ENCODE assay signal across 19 cellular contexts in genomic region chr3:62371735-62372591, GRCh38. TPM values are rescaled to one million over a fixed set of nuclear protein-coding genes. Genes with fewer than 3 reads are reported as not detected.
DNase-seq lines count a peak whose midpoint lies in the region; ATAC-seq, FAIRE-seq and TF ChIP-seq lines count a peak whose summit lies in the region.
"Had no signal": no experiment of that assay in that cellular context is flagged by ENCODE, and none has a peak within 500 bp of the region (broad histone marks: within the 10 kb centered on the region; RNA-seq: fewer than 3 reads in every experiment).

No MANE protein-coding gene starts in this region.

- H3K23ac ChIP-seq in H9 (ENCODE audit: insufficient read length, low read depth, low read length) = no peak overlapping the region

- H4K8ac ChIP-seq in H9 (replicated peaks; ENCODE audit: insufficient read length, low read depth, low read length) = no peak overlapping the region

- H2BK12ac ChIP-seq in H9 (ENCODE audit: insufficient read length, low read depth, low read length) = no peak overlapping the region

- DNase-seq in Calu3 = peak; percentile 1
- peak; percentile 53 for DNase-seq in H9
- DNase-seq in endothelial cell (ENCODE audit: low spot score) = peak; percentile 37
- peak; percentile 64 for DNase-seq in neural progenitor cell (ENCODE audit: low spot score)
- DNase-seq in activated T-cell treated with anti-CD3 and anti-CD28 coated beads, Interleukin-2, amount 50 U/mL, for 72 hours = no peak
- no peak for DNase-seq in frontal cortex (ENCODE audit: low spot score in 2 of 2)
- no peak for DNase-seq in mesothelial cell of epicardium (ENCODE audit: low spot score in 2 of 2, unreplicated experiment in 2 of 2)
- DNase-seq: activated effector memory CD4-positive, alpha-beta T cell treated with Interleukin-2 at 50 U/mL for 16 hours; HFFc6; NCI-H1048; stimulated activated naive CD8-positive, alpha-beta T cell treated with anti-CD3 and anti-CD28 coated beads, Interleukin-15, Interleukin-2, amounts not matched to agents 100 U/mL and 50 U/mL, for 24 hours; T-helper 17 cell had no signal

- TF ChIP-seq CTCF in Calu3 (IDR thresholded peaks at IDR 0.05; ENCODE audit: unreplicated experiment) (no peak), H9 (conservative IDR thresholded peaks at IDR 0.05) (no peak), endothelial cell (IDR thresholded peaks at IDR 0.05; ENCODE audit: unreplicated experiment) (no peak), neural progenitor cell (IDR thresholded peaks at IDR 0.05) (no peak), mesothelial cell of epicardium (IDR thresholded peaks at IDR 0.05; ENCODE audit: unreplicated experiment) (no peak)

- H3K14ac ChIP-seq in H9 (ENCODE audit: insufficient read depth, low read length) = no peak overlapping the region; the same call in 1 of the 2 replicates

- BruUV-seq in Calu3 (replicated peaks; lab: Mats Ljungman, UMichigan) = no TSS peak

- H3K27ac Mint-ChIP-seq in Calu3 (ENCODE audit: unreplicated experiment) (no peak overlapping the region), H9 (no peak overlapping the region), endothelial cell (ENCODE audit: unreplicated experiment) (no peak overlapping the region), neural progenitor cell (no peak overlapping the region), mesothelial cell of epicardium (no peak overlapping the region)
- H3K27ac Mint-ChIP-seq in activated T-cell treated with anti-CD3 and anti-CD28 coated beads, Interleukin-2, amount 50 U/mL, for 72 hours = no peak overlapping the region
- H3K27ac Mint-ChIP-seq: HFFc6, T-helper 17 cell had no signal

- H3K36me3 ChIP-seq in neural progenitor cell = no peaks in the 10 kb centered on the region
- H3K36me3 ChIP-seq: BLaER1 had no signal

- no peaks in the 10 kb centered on the region for H3K36me3 Mint-ChIP-seq in Calu3 (ENCODE audit: insufficient read depth, unreplicated experiment)
- H3K36me3 Mint-ChIP-seq in H9 (ENCODE audit: insufficient read depth in 1 of 3, low read depth in 3 of 3) = no peaks in the 10 kb centered on the region; a peak in 2 of 7 replicates
- no peaks in the 10 kb centered on the region for H3K36me3 Mint-ChIP-seq in endothelial cell (ENCODE audit: low read depth, unreplicated experiment)
- H3K36me3 Mint-ChIP-seq in neural progenitor cell = peaks cover 11% of the 10 kb centered on the region
- H3K36me3 Mint-ChIP-seq in activated T-cell treated with anti-CD3 and anti-CD28 coated beads, Interleukin-2, amount 50 U/mL, for 72 hours (ENCODE audit: insufficient read depth in 2 of 2) = no peaks in the 10 kb centered on the region
- no peaks in the 10 kb centered on the region for H3K36me3 Mint-ChIP-seq in mesothelial cell of epicardium

- H3K56ac ChIP-seq in H9 (ENCODE audit: insufficient read length, low read depth, low read length) = no peak overlapping the region

- H4K20me1 ChIP-seq in H9 (ENCODE audit: control insufficient read depth, insufficient read depth, insufficient read length) = no peaks in the 10 kb centered on the region
- H4K20me1 ChIP-seq in neural progenitor cell (ENCODE audit: low read depth) = peaks cover 95% of the 10 kb centered on the region
- H4K20me1 ChIP-seq: BLaER1 had no signal

- no CpG with 5 or more reads among the region's 65 CpGs for WGBS in H9 (ENCODE audit: extremely low coverage, insufficient read length, low lambda C conversion rate)

- H3K27ac ChIP-seq in H9 (ENCODE audit: insufficient read length, low read depth, low read length) = no peak overlapping the region
- H3K27ac ChIP-seq in neural progenitor cell = no peak overlapping the region
- H3K27ac ChIP-seq: BLaER1, epithelial cell of prostate had no signal

- H3K9me3 Mint-ChIP-seq in Calu3 (ENCODE audit: low read depth, unreplicated experiment) = no peaks in the 10 kb centered on the region
- H3K9me3 Mint-ChIP-seq in H9 = peaks cover 6 to 9% of the 10 kb centered on the region in 2 experiments; a peak in 4 of 5 replicates
- H3K9me3 Mint-ChIP-seq in endothelial cell (ENCODE audit: unreplicated experiment) = no peaks in the 10 kb centered on the region
- H3K9me3 Mint-ChIP-seq in neural progenitor cell = peaks cover 4% of the 10 kb centered on the region
- H3K9me3 Mint-ChIP-seq in activated T-cell treated with anti-CD3 and anti-CD28 coated beads, Interleukin-2, amount 50 U/mL, for 72 hours = no peaks in the 10 kb centered on the region
- no peaks in the 10 kb centered on the region for H3K9me3 Mint-ChIP-seq in mesothelial cell of epicardium
- H3K9me3 Mint-ChIP-seq: HFFc6 had no signal

- CTCF ChIA-PET in Calu3 (lab: Charles Lee) = interaction anchor here (0.5 kb wide), 1 partner anchor 9 kb away, joined by 3 read pairs; no protein-coding TSS in a partner anchor

- no peak overlapping the region for H2BK15ac ChIP-seq in H9 (ENCODE audit: low read depth, low read length)

- H3F3A ChIP-seq in neural progenitor cell (ENCODE audit: low read depth) = peaks cover 84% of the 10 kb centered on the region

- H3K18ac ChIP-seq in H9 (ENCODE audit: insufficient read length, low read depth, low read length) = no peak overlapping the region

- no peak for FAIRE-seq in frontal cortex (lab: Jason Lieb, UNC)
- FAIRE-seq: GM18507, RCC 7860 had no signal

- H2BK120ac ChIP-seq in H9 (ENCODE audit: low read depth, low read length, poor library complexity, severe bottlenecking) = no peak overlapping the region

- H2BK20ac ChIP-seq in H9 (ENCODE audit: low read depth, low read length, poor library complexity, severe bottlenecking) = no peak overlapping the region

- H3K79me2 ChIP-seq in H9 (ENCODE audit: insufficient read depth, low read length) (no peaks in the 10 kb centered on the region), neural progenitor cell (ENCODE audit: low read depth) (no peaks in the 10 kb centered on the region)

- peaks cover 96% of the 10 kb centered on the region for H3K27me3 ChIP-seq in H9 (ENCODE audit: insufficient read depth, low read length)
- peaks cover 100% of the 10 kb centered on the region for H3K27me3 ChIP-seq in neural progenitor cell

- ATAC-seq in GM19324 (IDR thresholded peaks at IDR 0.05; ENCODE audit: low FRiP score, unreplicated experiment) = no peak
- ATAC-seq in activated T-cell treated with anti-CD3 and anti-CD28 coated beads, Interleukin-2, amount 50 U/mL, for 72 hours (replicated peaks in 1 of 2) = no peak
- ATAC-seq: stimulated activated naive CD8-positive, alpha-beta T cell treated with anti-CD3 and anti-CD28 coated beads, Interleukin-15, Interleukin-2, amounts not matched to agents 100 U/mL and 50 U/mL, for 24 hours; T-helper 17 cell had no signal

- H3K9me3 ChIP-seq in H9 (ENCODE audit: control insufficient read depth, low read depth, low read length) = no peaks in the 10 kb centered on the region
- no peaks in the 10 kb centered on the region for H3K9me3 ChIP-seq in neural progenitor cell (ENCODE audit: low read depth)

- H2BK5ac ChIP-seq in H9 (ENCODE audit: insufficient read length, low read length) = no peak overlapping the region

- no peak overlapping the region for H4K91ac ChIP-seq in H9 (ENCODE audit: insufficient read length, low read depth, low read length)

- H2AK5ac ChIP-seq in H9 (ENCODE audit: insufficient read length, low read length) = no peak overlapping the region

- H3K27me3 Mint-ChIP-seq in Calu3 (ENCODE audit: unreplicated experiment) (peaks cover 68% of the 10 kb centered on the region), H9 (ENCODE audit: low read depth) (peaks cover 100% of the 10 kb centered on the region), endothelial cell (ENCODE audit: unreplicated experiment) (peaks cover 37% of the 10 kb centered on the region), neural progenitor cell (ENCODE audit: insufficient read depth, low read depth) (peaks cover 88% of the 10 kb centered on the region), mesothelial cell of epicardium (ENCODE audit: low read depth) (peaks cover 99% of the 10 kb centered on the region)
- peaks cover 76% of the 10 kb centered on the region for H3K27me3 Mint-ChIP-seq in activated T-cell treated with anti-CD3 and anti-CD28 coated beads, Interleukin-2, amount 50 U/mL, for 72 hours (ENCODE audit: low read depth)

- H3K4me3 ChIP-seq in neural progenitor cell = peak overlapping the region; percentile 46
- H3K4me3 ChIP-seq: BLaER1 had no signal

- H3K4me1 Mint-ChIP-seq in Calu3 (ENCODE audit: low read depth, unreplicated experiment) = no peaks in the 10 kb centered on the region
- H3K4me1 Mint-ChIP-seq in H9 = peaks cover 67 to 87% of the 10 kb centered on the region in 2 experiments
- peaks cover 43% of the 10 kb centered on the region for H3K4me1 Mint-ChIP-seq in endothelial cell (ENCODE audit: unreplicated experiment)
- peaks cover 64% of the 10 kb centered on the region for H3K4me1 Mint-ChIP-seq in neural progenitor cell
- peaks cover 9% of the 10 kb centered on the region for H3K4me1 Mint-ChIP-seq in activated T-cell treated with anti-CD3 and anti-CD28 coated beads, Interleukin-2, amount 50 U/mL, for 72 hours (ENCODE audit: low read depth)
- H3K4me1 Mint-ChIP-seq in mesothelial cell of epicardium = peaks cover 25% of the 10 kb centered on the region
- H3K4me1 Mint-ChIP-seq: T-helper 17 cell had no signal

- H3K4me1 ChIP-seq in H9 (ENCODE audit: insufficient read depth, low read length) (no peaks in the 10 kb centered on the region; the same call in 1 of the 2 replicates), neural progenitor cell (peaks cover 76% of the 10 kb centered on the region)
- H3K4me1 ChIP-seq: BLaER1 had no signal

- H4K5ac ChIP-seq in H9 (ENCODE audit: insufficient read length, low read depth, low read length) = no peak overlapping the region

- no peak overlapping the region for H3K4ac ChIP-seq in H9 (ENCODE audit: low read depth, low read length)

- intact Hi-C loops in Calu3 (cut with micrococcal nuclease; ENCODE audit: unreplicated experiment) = no loop called here

- H3K23me2 ChIP-seq in H9 (ENCODE audit: insufficient read length, low read depth, low read length, poor library complexity, severe bottlenecking) = peaks cover 10% of the 10 kb centered on the region

- H3K9ac ChIP-seq in H9 (ENCODE audit: extremely low read depth, insufficient read length, low read length) (no peak overlapping the region), neural progenitor cell (no peak overlapping the region)
- H3K9ac ChIP-seq: BLaER1 had no signal

- no peak overlapping the region for H3T11ph ChIP-seq in H9 (ENCODE audit: low read length)

- peak overlapping the region; percentile 51 for H3K4me2 ChIP-seq in H9 (ENCODE audit: insufficient read depth, insufficient read length, low read length)
- H3K4me2 ChIP-seq in neural progenitor cell = peak overlapping the region; percentile 81
- H3K4me2 ChIP-seq: BLaER1 had no signal

- H2AFZ ChIP-seq in H9 (ENCODE audit: low read length) = no peak overlapping the region
- H2AFZ ChIP-seq in neural progenitor cell (replicated peaks) = no peak overlapping the region

- H3K79me1 ChIP-seq in H9 (ENCODE audit: insufficient read depth, low read depth, low read length, poor library complexity, severe bottlenecking) = no peaks in the 10 kb centered on the region

- peak overlapping the region; percentile 58 for H3K4me3 Mint-ChIP-seq in Calu3 (ENCODE audit: low read depth, unreplicated experiment)
- H3K4me3 Mint-ChIP-seq in H9 = peak overlapping the region in 1 of 2 experiments; percentile 77; a peak in 4 of 5 replicates
- no peak overlapping the region for H3K4me3 Mint-ChIP-seq in endothelial cell (ENCODE audit: unreplicated experiment)
- peak overlapping the region; percentile 90 for H3K4me3 Mint-ChIP-seq in neural progenitor cell
- peak overlapping the region in 1 of 2 donors; percentile 53 for H3K4me3 Mint-ChIP-seq in activated T-cell treated with anti-CD3 and anti-CD28 coated beads, Interleukin-2, amount 50 U/mL, for 72 hours
- H3K4me3 Mint-ChIP-seq in mesothelial cell of epicardium = no peak overlapping the region
- H3K4me3 Mint-ChIP-seq: HFFc6, T-helper 17 cell had no signal

RNA-seq across cellular contexts. Expression of gene FEZF2, which starts 1.4 kb away (rescaled TPM):
- total RNA-seq in Calu3 (2022) (not detected in 2 replicates), H9 (2021) (0.11 TPM in 1 of 2 replicates, not detected in the other), endothelial cell (ENCODE audit: unreplicated experiment) (not detected), neural progenitor cell (ENCODE audit: low replicate concordance) (7.6 and 9.1 TPM in 2 replicates), frontal cortex (12.2 TPM), mesothelial cell of epicardium (not detected in 3 replicates)
- total RNA-seq in activated T-cell treated with anti-CD3 and anti-CD28 coated beads, Interleukin-2, amount 50 U/mL, for 72 hours = not detected
- total RNA-seq: HFFc6, mononuclear cell, NCI-H460, T-helper 17 cell had no signal

Comparison
In these comparisons a context has a peak if more than half of its experiments do, and no peak if none do; other contexts are left out.
1. DNase-seq: peak in Calu3 (single experiment), H9 (single experiment), endothelial cell (single experiment) and neural progenitor cell (single experiment); none in activated T-cell treated with anti-CD3 and anti-CD28 coated beads, Interleukin-2, amount 50 U/mL, for 72 hours (0 of 2), frontal cortex (0 of 2) and mesothelial cell of epicardium (0 of 2).
2. H3K4me3 Mint-ChIP-seq: peak in Calu3 (single experiment) and neural progenitor cell (single experiment); none in endothelial cell (single experiment) and mesothelial cell of epicardium (single experiment).